7 cellular contexts compared by ENCODE assay signal in the genomic region with DNA sequence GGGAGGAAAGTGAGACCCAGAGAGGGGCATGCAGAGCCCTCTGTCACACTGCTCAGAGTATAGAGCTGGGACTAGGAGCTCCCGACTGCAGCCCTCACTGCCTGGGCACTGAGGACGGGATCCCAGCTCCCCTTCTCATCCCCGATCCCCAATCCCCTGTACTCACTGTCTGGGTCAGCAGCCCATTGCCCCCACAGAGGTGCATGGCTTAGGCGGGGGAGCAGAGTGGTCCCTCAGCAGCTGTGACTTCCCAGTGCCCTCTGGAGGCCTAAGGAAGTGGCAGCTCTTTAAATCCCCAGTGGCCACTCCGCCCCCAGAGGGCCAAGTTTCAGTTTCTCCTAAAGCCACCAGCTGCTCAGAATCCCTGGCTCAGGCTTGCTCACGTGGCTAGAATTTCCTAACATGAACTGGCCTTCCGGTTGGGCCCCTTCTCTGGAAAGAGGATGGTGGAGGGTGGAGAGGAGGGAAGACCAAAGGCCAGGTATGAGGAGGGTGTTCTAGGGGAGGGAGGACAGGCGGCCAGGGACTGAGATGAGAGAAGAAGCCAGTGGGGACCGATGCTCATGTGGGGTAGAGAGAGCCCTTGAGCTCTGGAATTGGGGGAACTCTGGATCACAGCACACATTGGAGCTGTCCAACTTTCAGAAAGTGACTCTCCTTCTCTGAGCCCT. TPM values are rescaled to one million over a fixed set of nuclear protein-coding genes. Genes with fewer than 3 reads are reported as not detected.
A peak's percentile ranks its signal among the peaks of the same experiment; 100 is the strongest.
DNase-seq lines count a peak whose midpoint lies in the region; ATAC-seq and TF ChIP-seq lines count a peak whose summit lies in the region.

A gene with protein sequence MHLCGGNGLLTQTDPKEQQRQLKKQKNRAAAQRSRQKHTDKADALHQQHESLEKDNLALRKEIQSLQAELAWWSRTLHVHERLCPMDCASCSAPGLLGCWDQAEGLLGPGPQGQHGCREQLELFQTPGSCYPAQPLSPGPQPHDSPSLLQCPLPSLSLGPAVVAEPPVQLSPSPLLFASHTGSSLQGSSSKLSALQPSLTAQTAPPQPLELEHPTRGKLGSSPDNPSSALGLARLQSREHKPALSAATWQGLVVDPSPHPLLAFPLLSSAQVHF (minus strand): TSS at position 262 of the 671 bp plus-strand sequence. CDS start 57 bp downstream, at position 205.

- peak; percentile 62 for DNase-seq in GM10248 (ENCODE audit: extremely low spot score)
- DNase-seq in NB4 (ENCODE audit: low read depth) = peak; percentile 88
- DNase-seq in UCSD-AML1 (lab: John Stamatoyannopoulos, UW; ENCODE audit: unreplicated experiment) = peak; percentile 82
- peak; percentile 66 for DNase-seq in fibroblast of the aortic adventitia (ENCODE audit: low read depth)
- DNase-seq in naive thymus-derived CD4-positive, alpha-beta T cell = no peak
- DNase-seq in stimulated activated naive CD4-positive, alpha-beta T cell treated with Interleukin-2 at 50 U/mL for 16 hours (lab: John Stamatoyannopoulos, UW) = no peak

- H3K4me3 ChIP-seq in NB4 (ENCODE audit: low read depth, low read length) (no peak within 1 kb of the TSS), fibroblast of the aortic adventitia (ENCODE audit: low read depth, low read length) (peak within 1 kb of the TSS; percentile 55)
- H3K4me3 ChIP-seq in naive thymus-derived CD4-positive, alpha-beta T cell (ENCODE audit: low read length) = no peak within 1 kb of the TSS

- no peak for TF ChIP-seq POLR2A in NB4 (IDR thresholded peaks at IDR 0.05; ENCODE audit: extremely low read depth, insufficient read length)

- no peaks in the 10 kb centered on the region for H3K27me3 ChIP-seq in naive thymus-derived CD4-positive, alpha-beta T cell (ENCODE audit: control insufficient read depth in 2 of 2, insufficient read depth in 2 of 2, low read length in 2 of 2)

- intact Hi-C loops in naive thymus-derived CD4-positive, alpha-beta T cell (cut with micrococcal nuclease) = no loop called here

- peaks cover 0 to 8% (median 0%) of the 10 kb centered on the region in 5 donors for H3K27me3 Mint-ChIP-seq in naive thymus-derived CD4-positive, alpha-beta T cell

- no peak within 1 kb of the TSS for H3K27ac Mint-ChIP-seq in naive thymus-derived CD4-positive, alpha-beta T cell

- peak; percentile 77 for ATAC-seq in naive thymus-derived CD4-positive, alpha-beta T cell
- ATAC-seq in GM21619 (IDR thresholded peaks at IDR 0.05; ENCODE audit: unreplicated experiment) = no peak

- peaks cover 0 to 23% (median 9%) of the 10 kb centered on the region in 7 donors for H3K4me1 Mint-ChIP-seq in naive thymus-derived CD4-positive, alpha-beta T cell

- H3K4me3 Mint-ChIP-seq in naive thymus-derived CD4-positive, alpha-beta T cell = peak within 1 kb of the TSS in 2 of 10 donors; percentile 2 to 34

- no peaks in the 10 kb centered on the region for H3K36me3 Mint-ChIP-seq in naive thymus-derived CD4-positive, alpha-beta T cell

- no peaks in the 10 kb centered on the region for H3K9me3 ChIP-seq in naive thymus-derived CD4-positive, alpha-beta T cell (ENCODE audit: control insufficient read depth in 2 of 3, low read length in 3 of 3)

- POLR2A ChIA-PET in GM10248 (lab: Yijun Ruan, JAX) = interaction anchor here (0.5 kb wide), 1 partner anchor 292 kb away, joined by 3 read pairs; no protein-coding TSS in a partner anchor
- POLR2A ChIA-PET in naive thymus-derived CD4-positive, alpha-beta T cell (lab: Charles Lee) = no interaction called here

- no peaks in the 10 kb centered on the region for H3K9me3 Mint-ChIP-seq in naive thymus-derived CD4-positive, alpha-beta T cell

- no peak within 1 kb of the TSS for H3K27ac ChIP-seq in naive thymus-derived CD4-positive, alpha-beta T cell (ENCODE audit: low read depth, low read length)

- no peaks in the 10 kb centered on the region for H3K36me3 ChIP-seq in naive thymus-derived CD4-positive, alpha-beta T cell (ENCODE audit: control insufficient read depth in 2 of 3, insufficient read depth in 3 of 3, low read length in 3 of 3)

- H3K4me1 ChIP-seq in naive thymus-derived CD4-positive, alpha-beta T cell (ENCODE audit: control insufficient read depth in 2 of 2, insufficient read depth in 2 of 2, low read length in 2 of 2) = no peaks in the 10 kb centered on the region

- TF ChIP-seq CTCF in GM10248 (IDR thresholded peaks at IDR 0.05; ENCODE audit: control extremely low read depth, extremely low read depth, low read depth, missing control alignments) (peak; percentile 29), NB4 (IDR thresholded peaks at IDR 0.05; ENCODE audit: low read depth, low read length) (peak; percentile 63), fibroblast of the aortic adventitia (IDR thresholded peaks at IDR 0.05; ENCODE audit: insufficient read depth, low read length) (peak; percentile 20)

- CTCF ChIA-PET in GM10248 (lab: Yijun Ruan, JAX) = interaction anchor here (0.6 to 6.2 kb wide), 15 partner anchors 9 to 229 kb away, joined by 3 to 34 read pairs (median 3); a partner anchor contains a TSS
- CTCF ChIA-PET in naive thymus-derived CD4-positive, alpha-beta T cell (lab: Charles Lee) = interaction anchor here (1.2 kb wide), 1 partner anchor 319 kb away, joined by 3 read pairs; no protein-coding TSS in a partner anchor

RNA-seq across cellular contexts. Expression of the gene that starts here (rescaled TPM):
- total RNA-seq in fibroblast of the aortic adventitia (ENCODE audit: low replicate concordance) = 0.25 and 0.45 TPM in 2 replicates
- total RNA-seq in naive thymus-derived CD4-positive, alpha-beta T cell = under 1 TPM in 1 of 5 experiments, not detected in 4; 0.39 TPM
- not detected for polyA plus RNA-seq in naive thymus-derived CD4-positive, alpha-beta T cell

Comparison
In these comparisons a context has a peak if more than half of its experiments do, and no peak if none do; other contexts are left out.
1. Peak in DNase-seq and H3K4me3 ChIP-seq in fibroblast of the aortic adventitia; RNA of the gene not detected or under 1 TPM.
2. Peak in ATAC-seq in naive thymus-derived CD4-positive, alpha-beta T cell; RNA of the gene not detected or under 1 TPM.
3. DNase-seq: peak in GM10248 (single experiment), NB4 (single experiment) and UCSD-AML1 (single experiment); none in naive thymus-derived CD4-positive, alpha-beta T cell (0 of 9) and stimulated activated naive CD4-positive, alpha-beta T cell treated with Interleukin-2 at 50 U/mL for 16 hours (single experiment).
4. Peak in every context shown above with its lines, with median percentiles within 50 percentile points of each other: CTCF ChIP-seq.